In the genomic region with DNA sequence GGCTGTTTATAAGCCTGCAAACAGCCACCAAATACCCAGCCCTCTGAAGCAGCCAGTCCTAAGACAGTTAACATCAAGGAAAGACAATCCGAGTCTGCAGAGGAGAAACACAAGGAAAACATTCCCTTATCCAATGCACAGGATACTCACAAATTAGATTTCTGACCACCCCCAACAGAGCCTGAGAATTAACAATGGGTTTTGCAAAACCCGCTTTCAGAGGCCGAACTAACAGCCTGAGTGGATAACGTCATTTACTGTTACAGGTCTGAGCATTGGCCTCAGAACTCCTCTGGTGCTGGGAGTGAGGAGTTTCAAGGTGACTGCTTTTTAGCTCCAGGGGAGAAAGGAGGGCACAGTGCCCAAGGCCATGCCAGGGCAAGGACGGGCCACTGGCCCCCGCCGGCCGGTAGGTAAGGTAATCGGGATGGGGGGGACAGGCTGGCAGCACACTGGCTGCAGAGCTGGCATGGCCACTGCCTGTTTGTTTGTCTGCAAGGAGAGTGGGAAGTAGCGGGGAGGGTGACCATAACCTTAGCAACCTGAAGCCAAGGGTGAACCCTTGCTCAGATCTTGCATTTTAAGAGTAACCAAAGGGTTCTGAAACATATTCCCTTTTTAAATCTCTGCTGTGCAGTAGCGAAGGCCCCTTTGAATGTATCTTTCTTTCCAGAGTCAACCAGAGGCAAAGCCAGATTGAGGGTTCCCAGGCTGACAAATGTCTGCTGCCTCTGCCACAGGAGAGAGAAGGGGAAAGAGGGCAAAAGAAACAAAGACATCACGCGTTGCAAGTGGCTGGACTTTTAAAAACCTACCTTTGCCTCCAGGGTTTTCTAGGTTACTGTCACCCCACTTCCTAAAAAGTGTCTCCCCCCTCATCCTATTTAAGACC, we compare ENCODE assay signal across 8 cellular contexts. TPM values are rescaled to one million over a fixed set of nuclear protein-coding genes. Genes with fewer than 3 reads are reported as not detected.
DNase-seq lines count a peak whose midpoint lies in the region; ATAC-seq, FAIRE-seq and TF ChIP-seq lines count a peak whose summit lies in the region.

No MANE protein-coding gene starts in this region.

- H3K27me3 ChIP-seq in endocrine pancreas (ENCODE audit: control insufficient read depth, insufficient read depth, low read length) (no peaks in the 10 kb centered on the region), neural progenitor cell (no peaks in the 10 kb centered on the region)

- peaks cover 7% of the 10 kb centered on the region for H4K20me1 ChIP-seq in neural progenitor cell (ENCODE audit: low read depth)

- H3K36me3 Mint-ChIP-seq in neural progenitor cell (peaks cover 2% of the 10 kb centered on the region), progenitor cell of endocrine pancreas (ENCODE audit: insufficient read depth) (peaks cover 2% of the 10 kb centered on the region)

- H3K9me3 Mint-ChIP-seq in neural progenitor cell = no peaks in the 10 kb centered on the region
- H3K9me3 Mint-ChIP-seq in progenitor cell of endocrine pancreas (ENCODE audit: low read depth) = no peaks in the 10 kb centered on the region

- H3K27ac ChIP-seq in neural progenitor cell = peak overlapping the region; percentile 98

- in situ Hi-C loops in GM13976 (cut with MboI; ENCODE audit: low sequenced_read_pairs, unreplicated experiment) = no loop called here

- H3F3A ChIP-seq in neural progenitor cell (ENCODE audit: low read depth) = peaks cover 87% of the 10 kb centered on the region

- H2AFZ ChIP-seq in neural progenitor cell (replicated peaks) = no peak overlapping the region

- no peak for ATAC-seq in HG03025 (IDR thresholded peaks at IDR 0.05; ENCODE audit: low FRiP score, unreplicated experiment)
- ATAC-seq in HG02763 (IDR thresholded peaks at IDR 0.05; ENCODE audit: unreplicated experiment) = no peak

- FAIRE-seq in G401.6 (lab: Jason Lieb, UNC) = peak; percentile 76

- DNase-seq in NCI-H82 treated with DMSO at 0.1 percent for 48 hours (lab: John Stamatoyannopoulos, UW; ENCODE audit: unreplicated experiment) (peak; percentile 43), neural progenitor cell (ENCODE audit: low spot score) (peak; percentile 69), GM13976 (ENCODE audit: low spot score) (no peak), progenitor cell of endocrine pancreas (ENCODE audit: low spot score, unreplicated experiment) (no peak)

- H3K4me1 Mint-ChIP-seq in neural progenitor cell (peaks cover 18% of the 10 kb centered on the region), progenitor cell of endocrine pancreas (ENCODE audit: low read depth) (peaks cover 13% of the 10 kb centered on the region)

- H3K9me3 ChIP-seq in endocrine pancreas (ENCODE audit: control insufficient read depth, low read length) (no peaks in the 10 kb centered on the region), neural progenitor cell (ENCODE audit: low read depth) (no peaks in the 10 kb centered on the region)

- peaks cover 98% of the 10 kb centered on the region for H3K79me2 ChIP-seq in neural progenitor cell (ENCODE audit: low read depth)

- no peaks in the 10 kb centered on the region for H3K36me3 ChIP-seq in endocrine pancreas (ENCODE audit: control insufficient read depth, insufficient read depth, low read length)
- no peaks in the 10 kb centered on the region for H3K36me3 ChIP-seq in neural progenitor cell

- peak overlapping the region; percentile 80 for H3K4me2 ChIP-seq in neural progenitor cell

- H3K4me3 Mint-ChIP-seq in neural progenitor cell (no peak overlapping the region), progenitor cell of endocrine pancreas (ENCODE audit: low read depth) (no peak overlapping the region)

- no peak overlapping the region for H3K27ac Mint-ChIP-seq in neural progenitor cell
- H3K27ac Mint-ChIP-seq in progenitor cell of endocrine pancreas = no peak overlapping the region

- peaks cover 2% of the 10 kb centered on the region for H3K27me3 Mint-ChIP-seq in neural progenitor cell (ENCODE audit: insufficient read depth, low read depth)
- no peaks in the 10 kb centered on the region for H3K27me3 Mint-ChIP-seq in progenitor cell of endocrine pancreas

- H3K9ac ChIP-seq in endocrine pancreas (ENCODE audit: control insufficient read depth, insufficient read depth, low read length) (peak overlapping the region; percentile 5), neural progenitor cell (peak overlapping the region; percentile 46)

- H3K4me3 ChIP-seq in endocrine pancreas (ENCODE audit: control insufficient read depth, insufficient read depth, low read length) (peak overlapping the region; percentile 68), neural progenitor cell (peak overlapping the region; percentile 44)

- H3K4me1 ChIP-seq in endocrine pancreas (ENCODE audit: control insufficient read depth, insufficient read depth, low read length) (peaks cover 29% of the 10 kb centered on the region), neural progenitor cell (peaks cover 97% of the 10 kb centered on the region)

- TF ChIP-seq CTCF in neural progenitor cell (IDR thresholded peaks at IDR 0.05) (no peak), GM13976 (IDR thresholded peaks at IDR 0.05; ENCODE audit: borderline replicate concordance, control extremely low read depth, extremely low read depth, insufficient read depth, missing control alignments) (no peak), progenitor cell of endocrine pancreas (IDR thresholded peaks at IDR 0.05; ENCODE audit: unreplicated experiment) (no peak)

RNA-seq across cellular contexts. Expression of gene ZMYND8, which starts 3.9 kb away (rescaled TPM):
- total RNA-seq in neural progenitor cell (ENCODE audit: low replicate concordance) (59.0 and 59.4 TPM in 2 replicates), progenitor cell of endocrine pancreas (100 and 102 TPM in 2 replicates)

Comparison
In these comparisons a context has a peak if more than half of its experiments do, and no peak if none do; other contexts are left out.
1. DNase-seq: peak in NCI-H82 treated with DMSO at 0.1 percent for 48 hours (single experiment) and neural progenitor cell (single experiment); none in GM13976 (single experiment) and progenitor cell of endocrine pancreas (single experiment).